In the genomic region with DNA sequence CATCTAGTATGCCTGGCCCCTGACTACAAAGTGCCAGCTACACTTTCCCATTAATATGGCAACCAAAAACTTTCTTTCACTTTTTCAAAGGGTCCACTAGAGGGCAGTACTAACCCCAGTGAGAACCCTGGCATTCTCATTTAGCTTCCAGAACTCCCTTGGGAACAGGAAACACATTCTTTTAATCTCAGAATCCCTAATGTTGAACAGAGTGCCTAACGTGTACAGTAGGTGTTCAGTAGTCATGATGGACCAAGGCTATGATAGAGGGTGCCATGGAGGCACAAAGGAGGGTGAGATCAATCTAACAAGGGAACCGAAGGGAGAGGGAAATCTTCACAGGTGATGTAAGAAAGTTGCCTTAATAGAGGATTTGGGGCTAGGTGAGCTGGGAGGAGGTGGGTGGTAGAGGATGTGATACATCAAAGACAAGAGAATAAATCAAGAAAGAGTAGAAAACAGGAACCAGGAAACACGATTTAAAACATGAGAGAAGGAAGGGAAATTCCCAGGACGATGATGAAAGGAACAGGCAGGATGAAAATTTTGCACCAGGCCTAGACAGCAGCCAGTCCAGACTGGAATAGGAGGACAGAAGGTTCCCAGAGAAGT, we compare ENCODE assay signal across 8 cellular contexts. TPM values are rescaled to one million over a fixed set of nuclear protein-coding genes. Genes with fewer than 3 reads are reported as not detected.
DNase-seq lines count a peak whose midpoint lies in the region; ATAC-seq and TF ChIP-seq lines count a peak whose summit lies in the region.

No MANE protein-coding gene starts in this region.

- H3K9me3 ChIP-seq in SK-N-MC (ENCODE audit: low read depth, low read length), result 0 out of 2 replicates have a peak, but pooled peaks cover 3% of the 10 kb centered on the region

- no peak overlapping the region for H3K9ac ChIP-seq in SK-N-MC (ENCODE audit: insufficient read length)

- peaks cover 45% of the 10 kb centered on the region for H3K4me1 Mint-ChIP-seq in activated naive CD4-positive, alpha-beta T cell treated with anti-CD3 and anti-CD28 coated beads, Interleukin-2, amount 10 ng/mL, durations not matched to agents 7 days and 5 days
- H3K4me1 Mint-ChIP-seq in naive thymus-derived CD8-positive, alpha-beta T cell, result peaks cover 30 to 57% (median 54%) of the 10 kb centered on the region in 4 donors

- H3K4me3 Mint-ChIP-seq in activated naive CD4-positive, alpha-beta T cell treated with anti-CD3 and anti-CD28 coated beads, Interleukin-2, amount 10 ng/mL, durations not matched to agents 7 days and 5 days, result no peak overlapping the region
- peak overlapping the region; percentile 0 to 60 (median 28) for H3K4me3 Mint-ChIP-seq in naive thymus-derived CD8-positive, alpha-beta T cell

- H3K4me3 ChIP-seq in LNCaP clone FGC (ENCODE audit: low read depth, low read length), result no peak overlapping the region
- H3K4me3 ChIP-seq in SK-N-MC, result no peak overlapping the region

- peaks cover 0 to 5% of the 10 kb centered on the region in 2 donors for H3K36me3 Mint-ChIP-seq in activated naive CD4-positive, alpha-beta T cell treated with anti-CD3 and anti-CD28 coated beads, Interleukin-2, amount 50 U/mL, for 72 hours
- H3K36me3 Mint-ChIP-seq in activated naive CD4-positive, alpha-beta T cell treated with anti-CD3 and anti-CD28 coated beads, Interleukin-2, amount 10 ng/mL, durations not matched to agents 7 days and 5 days, result peaks cover 10% of the 10 kb centered on the region
- no peaks in the 10 kb centered on the region for H3K36me3 Mint-ChIP-seq in naive thymus-derived CD8-positive, alpha-beta T cell

- POLR2A ChIA-PET in naive thymus-derived CD8-positive, alpha-beta T cell (lab: Charles Lee), result interaction anchor here (0.7 kb wide), 1 partner anchor 867 kb away, joined by 5 read pairs; no protein-coding TSS in a partner anchor

- H3K9me3 Mint-ChIP-seq in activated naive CD4-positive, alpha-beta T cell treated with anti-CD3 and anti-CD28 coated beads, Interleukin-2, amount 50 U/mL, for 72 hours, result no peaks in the 10 kb centered on the region
- H3K9me3 Mint-ChIP-seq in activated naive CD4-positive, alpha-beta T cell treated with anti-CD3 and anti-CD28 coated beads, Interleukin-2, amount 10 ng/mL, durations not matched to agents 7 days and 5 days, result no peaks in the 10 kb centered on the region
- no peaks in the 10 kb centered on the region for H3K9me3 Mint-ChIP-seq in naive thymus-derived CD8-positive, alpha-beta T cell

- peak overlapping the region; percentile 33 to 70 for H3K27ac Mint-ChIP-seq in activated naive CD4-positive, alpha-beta T cell treated with anti-CD3 and anti-CD28 coated beads, Interleukin-2, amount 50 U/mL, for 72 hours
- no peak overlapping the region for H3K27ac Mint-ChIP-seq in activated naive CD4-positive, alpha-beta T cell treated with anti-CD3 and anti-CD28 coated beads, Interleukin-2, amount 10 ng/mL, durations not matched to agents 7 days and 5 days
- H3K27ac Mint-ChIP-seq in naive thymus-derived CD8-positive, alpha-beta T cell, result peak overlapping the region; percentile 64 to 92 (median 82)

- no peak for DNase-seq in activated naive CD4-positive, alpha-beta T cell treated with anti-CD3 and anti-CD28 coated beads, Interleukin-2, amount 50 U/mL, for 72 hours (ENCODE audit: low spot score in 2 of 2)
- DNase-seq in activated naive CD4-positive, alpha-beta T cell treated with anti-CD3 and anti-CD28 coated beads, Interleukin-2, amount 10 ng/mL, durations not matched to agents 7 days and 5 days, result no peak
- DNase-seq in LNCaP clone FGC (ENCODE audit: low read depth) (peak; percentile 47), SK-N-MC (ENCODE audit: low read depth, low spot score) (peak; percentile 64), epithelial cell of prostate (ENCODE audit: low read depth, low spot score) (no peak), DMS79 treated with DMSO at 0.1 percent for 48 hours (lab: John Stamatoyannopoulos, UW) (no peak)
- peak in 4 of 10 donors; percentile 13 to 24 (median 19) for DNase-seq in naive thymus-derived CD8-positive, alpha-beta T cell

- H3K27me3 Mint-ChIP-seq in activated naive CD4-positive, alpha-beta T cell treated with anti-CD3 and anti-CD28 coated beads, Interleukin-2, amount 10 ng/mL, durations not matched to agents 7 days and 5 days, result no peaks in the 10 kb centered on the region
- no peaks in the 10 kb centered on the region for H3K27me3 Mint-ChIP-seq in naive thymus-derived CD8-positive, alpha-beta T cell

- ATAC-seq in activated naive CD4-positive, alpha-beta T cell treated with anti-CD3 and anti-CD28 coated beads, Interleukin-2, amount 50 U/mL, for 72 hours, result peak; percentile 29 to 71
- ATAC-seq in naive thymus-derived CD8-positive, alpha-beta T cell, result peak; percentile 33 to 41
- ATAC-seq in HG03175 (IDR thresholded peaks at IDR 0.05; ENCODE audit: unreplicated experiment), result no peak

- TF ChIP-seq CTCF in LNCaP clone FGC (IDR thresholded peaks at IDR 0.05; ENCODE audit: control insufficient read depth, extremely low read depth, insufficient read depth), result peak; percentile 71

- CTCF ChIA-PET in activated naive CD4-positive, alpha-beta T cell treated with anti-CD3 and anti-CD28 coated beads, Interleukin-2, amount 10 ng/mL, durations not matched to agents 7 days and 5 days (lab: Charles Lee), result interaction anchor here (0.6 to 3.4 kb wide), 27 partner anchors 8 to 367 kb away, joined by 3 to 18 read pairs (median 5); partner anchors contain the start of gene BATF3

- H3K27ac ChIP-seq in SK-N-MC (no peak overlapping the region), epithelial cell of prostate (peak overlapping the region; percentile 70)

- no peaks in the 10 kb centered on the region; the same call in 1 of the 2 replicates for H3K36me3 ChIP-seq in SK-N-MC (ENCODE audit: insufficient read depth, low read length)

RNA-seq across cellular contexts. Expression of gene NSL1, which starts 41.5 kb away (rescaled TPM):
- 10 to 100 TPM; 27.8 to 33.8 TPM for total RNA-seq in activated naive CD4-positive, alpha-beta T cell treated with anti-CD3 and anti-CD28 coated beads, Interleukin-2, amount 50 U/mL, for 72 hours
- total RNA-seq in naive thymus-derived CD8-positive, alpha-beta T cell, result 10 to 100 TPM; 38.1 to 41.0 TPM
- polyA plus RNA-seq in naive thymus-derived CD8-positive, alpha-beta T cell, result 10 to 100 TPM; 54.8 to 74.2 (median 65.3) TPM

RNA-seq across cellular contexts. Expression of gene TATDN3, which starts 41.7 kb away (rescaled TPM):
- total RNA-seq in activated naive CD4-positive, alpha-beta T cell treated with anti-CD3 and anti-CD28 coated beads, Interleukin-2, amount 50 U/mL, for 72 hours, result 10 to 100 TPM; 12.2 to 12.9 TPM
- 10 to 100 TPM; 17.0 to 21.4 TPM for total RNA-seq in naive thymus-derived CD8-positive, alpha-beta T cell
- polyA plus RNA-seq in naive thymus-derived CD8-positive, alpha-beta T cell, result 10 to 100 TPM; 15.6 to 20.8 (median 18.0) TPM

RNA-seq across cellular contexts. Expression of gene BATF3, which starts 50.4 kb away (rescaled TPM):
- total RNA-seq in activated naive CD4-positive, alpha-beta T cell treated with anti-CD3 and anti-CD28 coated beads, Interleukin-2, amount 50 U/mL, for 72 hours, result 10 to 100 TPM; 14.0 to 31.4 TPM
- total RNA-seq in naive thymus-derived CD8-positive, alpha-beta T cell, result 1 to 10 TPM in 1 of 2 experiments, under 1 TPM in 1; 0.29 to 1.2 TPM
- under 1 TPM in 2 of 3 donors, not detected in 1; 0.47 to 0.56 TPM for polyA plus RNA-seq in naive thymus-derived CD8-positive, alpha-beta T cell

Comparison
In these comparisons a context has a peak if more than half of its experiments do, and no peak if none do; other contexts are left out.
1. DNase-seq: peak in LNCaP clone FGC (single experiment) and SK-N-MC (single experiment); none in activated naive CD4-positive, alpha-beta T cell treated with anti-CD3 and anti-CD28 coated beads, Interleukin-2, amount 50 U/mL, for 72 hours (0 of 2), activated naive CD4-positive, alpha-beta T cell treated with anti-CD3 and anti-CD28 coated beads, Interleukin-2, amount 10 ng/mL, durations not matched to agents 7 days and 5 days (single experiment), epithelial cell of prostate (single experiment) and DMS79 treated with DMSO at 0.1 percent for 48 hours (single experiment).
2. RNA of gene BATF3, which starts 50.4 kb away (total RNA-seq): 14.0 to 31.4 TPM in activated naive CD4-positive, alpha-beta T cell treated with anti-CD3 and anti-CD28 coated beads, Interleukin-2, amount 50 U/mL, for 72 hours; 0.29 to 1.2 TPM in naive thymus-derived CD8-positive, alpha-beta T cell; every median in the first group is over 4 times any median in the second.